Comparison of ENCODE assay signal across 8 cellular contexts in the genomic region with DNA sequence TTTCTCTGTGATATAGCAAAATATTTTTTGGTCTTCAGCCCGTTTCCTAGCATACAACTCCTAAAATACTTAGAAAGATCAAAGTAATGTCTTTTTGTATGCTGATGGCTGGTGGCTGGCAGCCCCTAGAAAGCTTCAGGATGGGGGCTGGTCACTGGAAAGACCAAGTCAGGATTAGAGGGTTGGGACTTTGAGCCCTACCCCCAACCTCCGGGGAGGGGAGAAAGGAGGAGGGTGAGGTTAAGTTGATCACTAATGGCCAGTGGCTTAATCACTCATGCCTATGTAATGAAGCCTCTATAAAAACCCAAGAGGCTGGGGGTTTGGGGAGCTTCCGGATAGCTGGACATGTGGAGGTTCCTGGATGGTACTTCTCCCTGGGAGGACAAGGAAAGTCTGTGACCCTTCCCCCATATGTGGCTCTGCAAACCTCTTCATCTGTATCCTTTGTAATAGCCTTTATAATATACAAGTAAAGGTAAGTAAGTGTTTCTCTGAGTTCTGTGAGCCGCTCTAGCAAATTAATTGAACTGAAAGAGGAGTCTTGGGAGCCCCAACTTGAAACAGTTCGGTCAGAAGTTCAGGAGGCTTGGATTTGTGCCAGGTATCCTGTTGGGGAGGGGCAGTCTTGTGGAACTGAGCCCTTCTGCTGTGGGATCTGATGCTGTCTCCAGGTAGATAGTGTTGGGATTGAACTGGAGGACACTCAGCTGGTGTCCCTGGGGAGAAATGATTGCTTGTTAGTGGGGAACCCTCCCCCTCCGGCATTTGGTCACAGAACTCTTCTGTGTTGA. TPM values are rescaled to one million over a fixed set of nuclear protein-coding genes. Genes with fewer than 3 reads are reported as not detected.
DNase-seq lines count a peak whose midpoint lies in the region; ATAC-seq and TF ChIP-seq lines count a peak whose summit lies in the region.
"Had no signal": no experiment of that assay in that cellular context is flagged by ENCODE, and none has a peak within 500 bp of the region (broad histone marks: within the 10 kb centered on the region; RNA-seq: fewer than 3 reads in every experiment).

No MANE protein-coding gene starts in this region.

- CTCF ChIA-PET in activated CD4-positive, alpha-beta T cell treated with anti-CD3 and anti-CD28 coated beads, Interleukin-2, amount 10 ng/mL, durations not matched to agents 7 days and 5 days (lab: Charles Lee), result interaction anchor here (1.4 to 3.5 kb wide), 2 partner anchors 16 to 61 kb away, joined by 3 to 15 read pairs; no protein-coding TSS in a partner anchor

- peaks cover 48% of the 10 kb centered on the region for H3K36me3 Mint-ChIP-seq in activated CD4-positive, alpha-beta T cell treated with anti-CD3 and anti-CD28 coated beads, Interleukin-2, amount 10 ng/mL, durations not matched to agents 7 days and 5 days (ENCODE audit: low read depth)
- peaks cover 45% of the 10 kb centered on the region for H3K36me3 Mint-ChIP-seq in activated T-helper 1 cell treated with anti-CD3 and anti-CD28 coated beads, Interleukin-12 subunit alpha, Interleukin-12 subunit beta, Interleukin-2, Interleukin-4 antibody, amounts not matched to agents 30 ng/mL and 10 ng/mL and 1 ng/mL, durations not matched to agents 14 hours and 24 hours and 36 hours (ENCODE audit: low read depth)

- peaks cover 0 to 31% of the 10 kb centered on the region in 2 donors for H3K36me3 ChIP-seq in gastrocnemius medialis

- in situ Hi-C loops in gastrocnemius medialis (cut with MboI; ENCODE audit: low sequenced_read_pairs in 4 of 4), result no loop called here

- H3K27me3 ChIP-seq in gastrocnemius medialis, result no peaks in the 10 kb centered on the region

- peak overlapping the region; percentile 95 to 100 (median 99) for H3K27ac ChIP-seq in gastrocnemius medialis

- peaks cover 73% of the 10 kb centered on the region for H3K4me1 Mint-ChIP-seq in activated CD4-positive, alpha-beta T cell treated with anti-CD3 and anti-CD28 coated beads, Interleukin-2, amount 10 ng/mL, durations not matched to agents 7 days and 5 days
- H3K4me1 Mint-ChIP-seq in activated T-helper 1 cell treated with anti-CD3 and anti-CD28 coated beads, Interleukin-12 subunit alpha, Interleukin-12 subunit beta, Interleukin-2, Interleukin-4 antibody, amounts not matched to agents 30 ng/mL and 10 ng/mL and 1 ng/mL, durations not matched to agents 14 hours and 24 hours and 36 hours (ENCODE audit: low read depth), result peaks cover 76% of the 10 kb centered on the region

- H3K27ac Mint-ChIP-seq in activated CD4-positive, alpha-beta T cell treated with anti-CD3 and anti-CD28 coated beads, Interleukin-2, amount 10 ng/mL, durations not matched to agents 7 days and 5 days, result peak overlapping the region; percentile 74
- H3K27ac Mint-ChIP-seq in activated T-helper 1 cell treated with anti-CD3 and anti-CD28 coated beads, Interleukin-12 subunit alpha, Interleukin-12 subunit beta, Interleukin-2, Interleukin-4 antibody, amounts not matched to agents 30 ng/mL and 10 ng/mL and 1 ng/mL, durations not matched to agents 14 hours and 24 hours and 36 hours, result peak overlapping the region; percentile 55

- peak overlapping the region; percentile 41 to 96 (median 94) for H3K4me3 ChIP-seq in gastrocnemius medialis

- ATAC-seq in gastrocnemius medialis (no peak), HG03439 (IDR thresholded peaks at IDR 0.05; ENCODE audit: unreplicated experiment) (no peak), HG03280 (IDR thresholded peaks at IDR 0.05; ENCODE audit: unreplicated experiment) (no peak)
- ATAC-seq: activated CD4-positive, CD25-positive, alpha-beta regulatory T cell treated with anti-CD3 and anti-CD28 coated beads, Interleukin-2, amount 50 U/mL, for 24 hours had no signal

- intact Hi-C loops in activated T-helper 1 cell treated with anti-CD3 and anti-CD28 coated beads, Interleukin-12 subunit alpha, Interleukin-12 subunit beta, Interleukin-2, Interleukin-4 antibody, amounts not matched to agents 30 ng/mL and 10 ng/mL and 1 ng/mL, durations not matched to agents 14 hours and 24 hours and 36 hours (cut with micrococcal nuclease), result loop anchor here (10.0 kb wide), 1 partner anchor 487 kb away; no protein-coding TSS in a partner anchor
- intact Hi-C loops in gastrocnemius medialis (cut with DNase I; ENCODE audit: low total_unique reads), result no loop called here

- H3K4me3 Mint-ChIP-seq in activated CD4-positive, alpha-beta T cell treated with anti-CD3 and anti-CD28 coated beads, Interleukin-2, amount 10 ng/mL, durations not matched to agents 7 days and 5 days, result peak overlapping the region; percentile 26
- peak overlapping the region; percentile 64 for H3K4me3 Mint-ChIP-seq in activated T-helper 1 cell treated with anti-CD3 and anti-CD28 coated beads, Interleukin-12 subunit alpha, Interleukin-12 subunit beta, Interleukin-2, Interleukin-4 antibody, amounts not matched to agents 30 ng/mL and 10 ng/mL and 1 ng/mL, durations not matched to agents 14 hours and 24 hours and 36 hours

- H3K9me3 Mint-ChIP-seq in activated CD4-positive, alpha-beta T cell treated with anti-CD3 and anti-CD28 coated beads, Interleukin-2, amount 10 ng/mL, durations not matched to agents 7 days and 5 days, result no peaks in the 10 kb centered on the region
- no peaks in the 10 kb centered on the region for H3K9me3 Mint-ChIP-seq in activated T-helper 1 cell treated with anti-CD3 and anti-CD28 coated beads, Interleukin-12 subunit alpha, Interleukin-12 subunit beta, Interleukin-2, Interleukin-4 antibody, amounts not matched to agents 30 ng/mL and 10 ng/mL and 1 ng/mL, durations not matched to agents 14 hours and 24 hours and 36 hours

- POLR2A ChIA-PET in activated CD4-positive, alpha-beta T cell treated with anti-CD3 and anti-CD28 coated beads, Interleukin-2, amount 10 ng/mL, durations not matched to agents 7 days and 5 days (lab: Charles Lee), result no interaction called here

- no peak for TF ChIP-seq CTCF in gastrocnemius medialis (IDR thresholded peaks at IDR 0.05 in 4 of 5, conservative IDR thresholded peaks at IDR 0.05 in 1 of 5)

- no peak for TF ChIP-seq POLR2A in gastrocnemius medialis (IDR thresholded peaks at IDR 0.05)

- H3K27me3 Mint-ChIP-seq in activated CD4-positive, alpha-beta T cell treated with anti-CD3 and anti-CD28 coated beads, Interleukin-2, amount 10 ng/mL, durations not matched to agents 7 days and 5 days, result no peaks in the 10 kb centered on the region
- no peaks in the 10 kb centered on the region for H3K27me3 Mint-ChIP-seq in activated T-helper 1 cell treated with anti-CD3 and anti-CD28 coated beads, Interleukin-12 subunit alpha, Interleukin-12 subunit beta, Interleukin-2, Interleukin-4 antibody, amounts not matched to agents 30 ng/mL and 10 ng/mL and 1 ng/mL, durations not matched to agents 14 hours and 24 hours and 36 hours (ENCODE audit: insufficient read depth)

- H3K9me3 ChIP-seq in gastrocnemius medialis, result no peaks in the 10 kb centered on the region

- DNase-seq in activated CD4-positive, alpha-beta T cell treated with anti-CD3 and anti-CD28 coated beads, Interleukin-2, amount 10 ng/mL, durations not matched to agents 7 days and 5 days, result no peak
- no peak for DNase-seq in activated CD4-positive, alpha-beta T cell treated with anti-CD3 and anti-CD28 coated beads for 4 hours
- DNase-seq in activated T-helper 1 cell treated with anti-CD3 and anti-CD28 coated beads, Interleukin-12 subunit alpha, Interleukin-12 subunit beta, Interleukin-2, Interleukin-4 antibody, amounts not matched to agents 30 ng/mL and 10 ng/mL and 1 ng/mL, durations not matched to agents 14 hours and 24 hours and 36 hours (ENCODE audit: low spot score), result no peak
- DNase-seq in gastrocnemius medialis, result peak in 1 of 2 donors; percentile 55
- DNase-seq: midbrain had no signal

- peaks cover 65 to 80% of the 10 kb centered on the region in 2 donors for H3K4me1 ChIP-seq in gastrocnemius medialis

RNA-seq across cellular contexts. Expression of a gene that starts 3.5 kb away (rescaled TPM):
- total RNA-seq in activated CD4-positive, alpha-beta T cell treated with anti-CD3 and anti-CD28 coated beads, Interleukin-2, amount 10 ng/mL, durations not matched to agents 7 days and 5 days, result 100 to 1,000 TPM; 116 to 130 TPM
- total RNA-seq in activated T-helper 1 cell treated with anti-CD3 and anti-CD28 coated beads, Interleukin-12 subunit alpha, Interleukin-12 subunit beta, Interleukin-2, Interleukin-4 antibody, amounts not matched to agents 30 ng/mL and 10 ng/mL and 1 ng/mL, durations not matched to agents 14 hours and 24 hours and 36 hours, result 139 and 143 TPM in 2 replicates
- 100 to 1,000 TPM in 3 of 4 donors, 10 to 100 TPM in 1; 97.3 to 205 (median 117) TPM for total RNA-seq in gastrocnemius medialis

RNA-seq across cellular contexts. Expression of a gene that starts 22.6 kb away (rescaled TPM):
- 10 to 100 TPM in 1 of 2 experiments, 1 to 10 TPM in 1; 8.4 to 10.1 TPM for total RNA-seq in activated CD4-positive, alpha-beta T cell treated with anti-CD3 and anti-CD28 coated beads, Interleukin-2, amount 10 ng/mL, durations not matched to agents 7 days and 5 days
- 8.6 and 8.8 TPM in 2 replicates for total RNA-seq in activated T-helper 1 cell treated with anti-CD3 and anti-CD28 coated beads, Interleukin-12 subunit alpha, Interleukin-12 subunit beta, Interleukin-2, Interleukin-4 antibody, amounts not matched to agents 30 ng/mL and 10 ng/mL and 1 ng/mL, durations not matched to agents 14 hours and 24 hours and 36 hours
- total RNA-seq in gastrocnemius medialis, result 10 to 100 TPM; 67.8 to 91.3 (median 84.8) TPM

RNA-seq across cellular contexts. Expression of a gene that starts 31.9 kb away (rescaled TPM):
- under 1 TPM in 1 of 2 experiments, not detected in 1; 0.08 TPM for total RNA-seq in activated CD4-positive, alpha-beta T cell treated with anti-CD3 and anti-CD28 coated beads, Interleukin-2, amount 10 ng/mL, durations not matched to agents 7 days and 5 days
- total RNA-seq in activated T-helper 1 cell treated with anti-CD3 and anti-CD28 coated beads, Interleukin-12 subunit alpha, Interleukin-12 subunit beta, Interleukin-2, Interleukin-4 antibody, amounts not matched to agents 30 ng/mL and 10 ng/mL and 1 ng/mL, durations not matched to agents 14 hours and 24 hours and 36 hours, result 0.10 and 0.12 TPM in 2 replicates
- under 1 TPM in 3 of 4 donors, not detected in 1; 0.11 to 0.51 (median 0.13) TPM for total RNA-seq in gastrocnemius medialis

RNA-seq across cellular contexts. Expression of a gene that starts 42.9 kb away (rescaled TPM):
- 10 to 100 TPM; 25.9 to 28.6 TPM for total RNA-seq in activated CD4-positive, alpha-beta T cell treated with anti-CD3 and anti-CD28 coated beads, Interleukin-2, amount 10 ng/mL, durations not matched to agents 7 days and 5 days
- 26.5 and 27.6 TPM in 2 replicates for total RNA-seq in activated T-helper 1 cell treated with anti-CD3 and anti-CD28 coated beads, Interleukin-12 subunit alpha, Interleukin-12 subunit beta, Interleukin-2, Interleukin-4 antibody, amounts not matched to agents 30 ng/mL and 10 ng/mL and 1 ng/mL, durations not matched to agents 14 hours and 24 hours and 36 hours
- 1 to 10 TPM; 5.0 to 8.8 (median 7.3) TPM for total RNA-seq in gastrocnemius medialis

RNA-seq across cellular contexts. Expression of a gene that starts 43.0 kb away (rescaled TPM):
- total RNA-seq in activated CD4-positive, alpha-beta T cell treated with anti-CD3 and anti-CD28 coated beads, Interleukin-2, amount 10 ng/mL, durations not matched to agents 7 days and 5 days, result 10 to 100 TPM; 76.9 TPM
- 80.6 and 85.2 TPM in 2 replicates for total RNA-seq in activated T-helper 1 cell treated with anti-CD3 and anti-CD28 coated beads, Interleukin-12 subunit alpha, Interleukin-12 subunit beta, Interleukin-2, Interleukin-4 antibody, amounts not matched to agents 30 ng/mL and 10 ng/mL and 1 ng/mL, durations not matched to agents 14 hours and 24 hours and 36 hours
- total RNA-seq in gastrocnemius medialis, result 10 to 100 TPM; 22.2 to 41.0 (median 32.8) TPM
